Comparison of ENCODE assay signal across 16 cellular contexts in genomic region chr12:108712164-108712924, GRCh38. TPM values are rescaled to one million over a fixed set of nuclear protein-coding genes. Genes with fewer than 3 reads are reported as not detected.
DNase-seq lines count a peak whose midpoint lies in the region; ATAC-seq, FAIRE-seq and TF ChIP-seq lines count a peak whose summit lies in the region.
"Had no signal": no experiment of that assay in that cellular context is flagged by ENCODE, and none has a peak within 500 bp of the region (broad histone marks: within the 10 kb centered on the region; RNA-seq: fewer than 3 reads in every experiment).

No MANE protein-coding gene starts in this region.

- no peaks in the 10 kb centered on the region for H3K9me3 ChIP-seq in GM12878 (replicated peaks; ENCODE audit: control insufficient read depth, insufficient read depth, low read length)
- no peaks in the 10 kb centered on the region for H3K9me3 ChIP-seq in neutrophil
- H3K9me3 ChIP-seq: breast epithelium, prostate gland had no signal

- in situ Hi-C loops in GM12878 (cut with MboI) = no loop called here

- peak overlapping the region; percentile 57 for H3K4me2 ChIP-seq in GM12878 (ENCODE audit: control insufficient read depth, insufficient read depth)

- no peak overlapping the region for H3K9ac ChIP-seq in GM12878 (ENCODE audit: control insufficient read depth, insufficient read depth, low read length)

- H3K4me3 ChIP-seq in GM12865 (ENCODE audit: low read depth, low read length) = no peak overlapping the region
- no peak overlapping the region for H3K4me3 ChIP-seq in LNCaP clone FGC (ENCODE audit: low read depth, low read length)
- H3K4me3 ChIP-seq in GM12878 = no peak overlapping the region
- H3K4me3 ChIP-seq in neutrophil (ENCODE audit: low read depth in 1 of 2, low read length in 1 of 2) = peak overlapping the region in 1 of 2 experiments; percentile 26
- H3K4me3 ChIP-seq: breast epithelium, prostate gland had no signal

- no peak for TF ChIP-seq POLR2A in GM12878 (IDR thresholded peaks at IDR 0.05; ENCODE audit: low read depth, low read length)

- H3K36me3 ChIP-seq in GM12878 (ENCODE audit: control insufficient read depth in 2 of 2, insufficient read depth in 2 of 2, low read length in 1 of 2) (peaks cover 0 to 2% of the 10 kb centered on the region in 2 experiments; a peak in 1 of 4 replicates), neutrophil (peaks cover 10% of the 10 kb centered on the region)
- H3K36me3 ChIP-seq: breast epithelium, prostate gland had no signal

- H3K4me1 ChIP-seq in GM12878 (ENCODE audit: control insufficient read depth, insufficient read depth, low read length) (peaks cover 36% of the 10 kb centered on the region), neutrophil (ENCODE audit: control insufficient read depth in 1 of 2, insufficient read depth in 1 of 2, low read depth in 1 of 2, low read length in 1 of 2) (peaks cover 48 to 54% of the 10 kb centered on the region in 2 experiments)
- H3K4me1 ChIP-seq: breast epithelium, prostate gland had no signal

- DNase-seq in GM12865 (ENCODE audit: low read depth) (peak; percentile 31), LNCaP clone FGC (ENCODE audit: low read depth) (peak; percentile 49), GM12878 (ENCODE audit: low read depth, low spot score) (no peak), NCI-H446 (lab: John Stamatoyannopoulos, UW) (no peak), D341Med (ENCODE audit: low spot score) (no peak), SK-N-DZ (ENCODE audit: low spot score) (no peak)
- DNase-seq: activated CD4-positive, alpha-beta memory T cell treated with anti-CD3 and anti-CD28 coated beads for 36 hours; activated gamma-delta T cell; CD4-positive, CD25-positive, alpha-beta regulatory T cell; NCI-H1436 treated with DMSO at 0.1 percent for 48 hours; T-helper 2 cell had no signal

- intact Hi-C loops in GM12878 (cut with micrococcal nuclease; ENCODE audit: unreplicated experiment) = no loop called here

- CTCF ChIA-PET in GM12878 (lab: Yijun Ruan, JAX) = interaction anchor here (0.7 to 3.3 kb wide), 13 partner anchors 10 to 375 kb away, joined by 3 to 15 read pairs (median 4); partner anchors contain the start of gene CORO1C

- RAD21 ChIA-PET in GM12878 (lab: Charles Lee; ENCODE audit: unreplicated experiment) = interaction anchor here (0.7 to 2.5 kb wide), 7 partner anchors 10 to 98 kb away, joined by 3 to 11 read pairs (median 5); no protein-coding TSS in a partner anchor

- no peaks in the 10 kb centered on the region for H3K27me3 ChIP-seq in GM12878 (replicated peaks in 1 of 2; ENCODE audit: control insufficient read depth in 2 of 2, insufficient read depth in 2 of 2, low read length in 1 of 2)
- no peaks in the 10 kb centered on the region for H3K27me3 ChIP-seq in neutrophil
- H3K27me3 ChIP-seq: breast epithelium had no signal

- no peak for FAIRE-seq in GM12878 (lab: Jason Lieb, UNC)
- FAIRE-seq: G401.6 had no signal

- TF ChIP-seq EP300 in GM12878 (IDR thresholded peaks at IDR 0.05; ENCODE audit: borderline replicate concordance in 1 of 2, control insufficient read depth in 1 of 2, low read depth in 2 of 2, low read length in 2 of 2) = no peak

- BruUV-seq in GM12878 (replicated peaks; lab: Mats Ljungman, UMichigan) = no TSS peak

- no peak overlapping the region for H2AFZ ChIP-seq in GM12878 (ENCODE audit: control insufficient read depth, low read depth, low read length)

- ATAC-seq in GM12878 (peak; percentile 80), GM19351 (IDR thresholded peaks at IDR 0.05; ENCODE audit: unreplicated experiment) (no peak)

- TF ChIP-seq CTCF in GM12865 (IDR thresholded peaks at IDR 0.05; ENCODE audit: insufficient read depth, low read depth, low read length, missing control alignments) = no peak
- no peak for TF ChIP-seq CTCF in LNCaP clone FGC (IDR thresholded peaks at IDR 0.05; ENCODE audit: control insufficient read depth, extremely low read depth, insufficient read depth)
- no peak for TF ChIP-seq CTCF in GM12878 (IDR thresholded peaks at IDR 0.05 in 2 of 3, conservative IDR thresholded peaks at IDR 0.05 in 1 of 3; ENCODE audit: control insufficient read depth in 2 of 3, extremely low read depth in 1 of 3, insufficient read depth in 1 of 3, low read depth in 3 of 3, low read length in 3 of 3)
- TF ChIP-seq CTCF in neutrophil (IDR thresholded peaks at IDR 0.05) = no peak

- POLR2A ChIA-PET in GM12878 (lab: Charles Lee) = interaction anchor here (0.6 to 1.9 kb wide), 12 partner anchors 10 to 121 kb away, joined by 3 to 8 read pairs (median 4); no protein-coding TSS in a partner anchor

- no peaks in the 10 kb centered on the region for H4K20me1 ChIP-seq in GM12878 (ENCODE audit: control insufficient read depth, insufficient read depth)

- WGBS in GM12878 (ENCODE audit: insufficient coverage, insufficient replicate concordance, low lambda C conversion rate, missing lambda C conversion rate) = 56% methylated on average over 11 of the region's 12 CpGs

- H3K27ac ChIP-seq in GM12878 (ENCODE audit: control insufficient read depth, insufficient read depth) (peak overlapping the region; percentile 20; the same call in 1 of the 2 replicates), neutrophil (peak overlapping the region; percentile 58)
- H3K27ac ChIP-seq: breast epithelium, prostate gland had no signal

- TF ChIP-seq RAD21 in GM12878 (IDR thresholded peaks at IDR 0.05; ENCODE audit: insufficient read depth, low read depth, low read length) = no peak

- SMC1A ChIA-PET in GM12878 (lab: Charles Lee; ENCODE audit: uncharacterized antibody, unreplicated experiment) = interaction anchor here (0.6 to 8.6 kb wide), 11 partner anchors 10 to 840 kb away, joined by 3 to 83 read pairs (median 10); partner anchors contain the start of gene CORO1C

- peaks cover 84% of the 10 kb centered on the region for H3K79me2 ChIP-seq in GM12878 (ENCODE audit: control insufficient read depth, insufficient read depth, low read length)

TF ChIP-seq in GM12878, 131 proteins besides CTCF, POLR2A, EP300 and RAD21:
- TF ChIP-seq IRF4 (IDR thresholded peaks at IDR 0.05; ENCODE audit: low read depth, low read length) (0 out of 2 replicates have a peak, but pooled peaks have one; percentile 17), PBX3 (IDR thresholded peaks at IDR 0.05; ENCODE audit: insufficient replicate concordance, low read depth, low read length) (no peak), IKZF1 (conservative IDR thresholded peaks at IDR 0.05) (0 out of 2 replicates have a peak, but pooled peaks have one; percentile 9), SPI1 (IDR thresholded peaks at IDR 0.05; ENCODE audit: borderline replicate concordance, insufficient read depth, low read depth, low read length) (peak; percentile 86), HDGF (IDR thresholded peaks at IDR 0.05) (0 out of 2 replicates have a peak, but pooled peaks have one; percentile 38), ZNF384 (IDR thresholded peaks at IDR 0.05; ENCODE audit: borderline replicate concordance, low read depth, low read length) (peak; percentile 81; the same call in 1 of the 2 replicates), POU2F2 (IDR thresholded peaks at IDR 0.05; ENCODE audit: borderline replicate concordance, low read depth, low read length) (no peak)

RNA-seq across cellular contexts. Expression of gene CORO1C, which starts 19.0 kb away (rescaled TPM):
- 234 and 248 TPM in 2 replicates for total RNA-seq in GM12878 (2013; cell fraction: nucleolus; rRNA removed)
- total RNA-seq in GM12878 (2014; rRNA removed) (91.3 and 94.1 TPM in 2 replicates), GM12878 (2014; rRNA removed; fragmentation: Illumina TruSeq; extraction: Trizol) (158 and 164 TPM in 2 replicates), GM12878 (2021) (208 and 212 TPM in 2 replicates)
- polyA plus RNA-seq in GM12878 (2011; ENCODE audit: low read depth) = 59.8 TPM
- polyA plus RNA-seq in GM12878 (2011; rRNA removed) (204 and 254 TPM in 2 replicates), GM12878 (2014; fragmentation: Illumina TruSeq; extraction: Trizol) (145 and 221 TPM in 2 replicates), GM12878 (2014; fragmentation: Nextera tagmentation; extraction: Ambion mirVana) (10 to 100 TPM; 52.7 to 52.9 TPM), GM12878 (2014; rRNA removed) (152 and 178 TPM in 2 replicates), GM12878 (2016; fragmentation: Nextera tagmentation; extraction: Ambion mirVana) (100 to 1,000 TPM; 202 to 203 TPM)
- 168 and 182 TPM in 2 replicates for polyA plus RNA-seq in GM12878 (2011; cell fraction: cytosol; rRNA removed)
- 142 and 153 TPM in 2 replicates for polyA plus RNA-seq in GM12878 (2011; cell fraction: nucleus; rRNA removed)
- 76.4 and 96.1 TPM in 2 replicates for polyA plus RNA-seq in GM12878 (2012)
- 514 and 669 TPM in 2 replicates for polyA minus RNA-seq in GM12878 (2011; rRNA and poly(A)+ RNA removed)
- 86.2 and 126 TPM in 2 replicates for polyA minus RNA-seq in GM12878 (2011; cell fraction: cytosol; rRNA and poly(A)+ RNA removed)
- 89.3 and 119 TPM in 2 replicates for polyA minus RNA-seq in GM12878 (2011; cell fraction: nucleus; rRNA and poly(A)+ RNA removed)
- polyA plus RNA-seq in SK-N-DZ (2014; cell fraction: cytosol; rRNA removed) = 44.5 and 45.7 TPM in 2 replicates
- 21.9 and 32.1 TPM in 2 replicates for polyA plus RNA-seq in SK-N-DZ (2014; cell fraction: nucleus; rRNA removed)

Comparison
In these comparisons a context has a peak if more than half of its experiments do, and no peak if none do; other contexts are left out.
1. DNase-seq: peak in GM12865 (single experiment) and LNCaP clone FGC (single experiment); none in GM12878 (single experiment), NCI-H446 (0 of 2), D341Med (single experiment) and SK-N-DZ (single experiment).